ENCODE assay signal across 11 cellular contexts in the genomic region with DNA sequence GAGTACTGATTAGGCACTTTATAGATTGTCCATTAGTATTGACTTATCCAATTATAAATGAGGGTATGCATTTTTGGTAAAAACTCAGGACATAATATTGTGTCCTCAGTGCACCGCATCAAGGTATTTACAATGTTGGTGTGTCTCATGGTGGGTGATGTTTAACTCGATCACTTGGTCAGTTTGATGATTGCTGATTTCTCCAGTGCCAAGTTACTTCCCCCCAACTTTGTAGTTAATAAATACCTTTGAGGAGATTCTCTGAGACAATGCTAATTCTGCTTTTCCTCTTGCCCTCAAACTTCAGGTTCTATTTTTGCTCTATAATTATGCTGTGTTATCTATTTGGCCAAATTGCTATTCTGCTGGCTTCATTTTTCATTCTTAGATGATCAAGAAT. TPM values are rescaled to one million over a fixed set of nuclear protein-coding genes. Genes with fewer than 3 reads are reported as not detected.
"Had no signal": no experiment of that assay in that cellular context is flagged by ENCODE, and none has a peak within 500 bp of the region (broad histone marks: within the 10 kb centered on the region; RNA-seq: fewer than 3 reads in every experiment).

No MANE protein-coding gene starts in this region.

- H3K9ac ChIP-seq: GM23248 had no signal

- H3K36me3 ChIP-seq: HAP-1 had no signal

- H3K4me1 ChIP-seq: HAP-1 had no signal

- DNase-seq: GM23248, GOT3, H7, HFFc6, IMR-90, KG1 had no signal

- H3K4me3 ChIP-seq: GM23248, HAP-1, K562 had no signal

- FAIRE-seq: HTR-8/SVneo, K562 had no signal

- H3K9me3 ChIP-seq: HAP-1 had no signal

- H3K27ac ChIP-seq: GM23248 had no signal

RNA-seq across cellular contexts. Expression of gene SERPINB7, which starts 28.2 kb away (rescaled TPM):
- total RNA-seq: H7, HT-29, K562 had no signal
- polyA plus RNA-seq: K562 had no signal

RNA-seq across cellular contexts. Expression of gene SERPINB11, which starts 44.2 kb away (rescaled TPM):
- total RNA-seq: GM23248, H4, H7, HFFc6, HT-29, K562 had no signal
- polyA plus RNA-seq: GM23248, K562 had no signal
